22 cellular contexts compared by ENCODE assay signal in genomic region chr22:44340271-44341239, GRCh38. TPM values are rescaled to one million over a fixed set of nuclear protein-coding genes. Genes with fewer than 3 reads are reported as not detected.
DNase-seq lines count a peak whose midpoint lies in the region; ATAC-seq and TF ChIP-seq lines count a peak whose summit lies in the region.
"Had no signal": no experiment of that assay in that cellular context is flagged by ENCODE, and none has a peak within 500 bp of the region (broad histone marks: within the 10 kb centered on the region; RNA-seq: fewer than 3 reads in every experiment).

No MANE protein-coding gene starts in this region.

- H3K27ac ChIP-seq in WERI-Rb-1, result peak overlapping the region; percentile 64; the same call in 1 of the 2 replicates
- peak overlapping the region; percentile 76 for H3K27ac ChIP-seq in vagina

- peaks cover 19% of the 10 kb centered on the region for H3K4me1 ChIP-seq in vagina

- peak; percentile 44 for DNase-seq in activated effector memory CD4-positive, alpha-beta T cell treated with anti-CD3 and anti-CD28 coated beads, Interleukin-2, amount 50 U/mL, for 16 hours
- DNase-seq in activated effector memory CD4-positive, alpha-beta T cell treated with Interleukin-2 at 50 U/mL for 16 hours, result no peak
- DNase-seq in NCI-H2107 treated with DMSO at 0.1 percent for 48 hours (lab: John Stamatoyannopoulos, UW; ENCODE audit: unreplicated experiment) (peak; percentile 40), WERI-Rb-1 (no peak), vagina (ENCODE audit: extremely low spot score in 2 of 2) (no peak), NCI-H1930 (lab: John Stamatoyannopoulos, UW) (no peak)
- DNase-seq: activated CD4-positive, alpha-beta T cell treated with anti-CD3 and anti-CD28 coated beads, Interleukin-2, amount 10 ng/mL, durations not matched to agents 7 days and 5 days; activated CD8-positive, alpha-beta memory T cell treated with anti-CD3 and anti-CD28 coated beads, Interleukin-2, amount 50 U/mL, for 48 hours; activated gamma-delta T cell treated with Interleukin-2 at 50 U/mL for 16 hours; amniotic stem cell; COR-L47; erythroblast; GDM1; GOT3; naive B cell; ovary; Right ventricle myocardium superior; stimulated activated naive B cell treated with anti-CD40 and anti-IgM and Interleukin-4, amounts not matched to agents 10 μg/mL and 1 μg/mL and 100 μg/mL, for 72 hours had no signal

- no peak for TF ChIP-seq POLR2A in vagina (IDR thresholded peaks at IDR 0.05)

- TF ChIP-seq CTCF in WERI-Rb-1 (IDR thresholded peaks at IDR 0.05; ENCODE audit: low read depth, low read length), result no peak
- TF ChIP-seq CTCF in vagina (IDR thresholded peaks at IDR 0.05), result no peak

- ATAC-seq in HG02884 (IDR thresholded peaks at IDR 0.05; ENCODE audit: unreplicated experiment) (no peak), GM19463 (IDR thresholded peaks at IDR 0.05; ENCODE audit: unreplicated experiment) (no peak)
- ATAC-seq: GM12878; stimulated activated naive B cell treated with anti-CD40 and anti-IgM and Interleukin-4, amounts not matched to agents 10 μg/mL and 1 μg/mL and 100 μg/mL, for 72 hours had no signal

- no peaks in the 10 kb centered on the region for H3K27me3 ChIP-seq in WERI-Rb-1 (ENCODE audit: insufficient read depth, low read depth, severe bottlenecking)
- no peaks in the 10 kb centered on the region for H3K27me3 ChIP-seq in vagina
- H3K27me3 ChIP-seq: ovary had no signal

- intact Hi-C loops in vagina (cut with DNase I), result no loop called here

- H3K9me3 ChIP-seq in WERI-Rb-1 (ENCODE audit: severe bottlenecking) (no peaks in the 10 kb centered on the region), vagina (no peaks in the 10 kb centered on the region)
- H3K9me3 ChIP-seq: ovary had no signal

- no peaks in the 10 kb centered on the region for H3K36me3 ChIP-seq in WERI-Rb-1
- no peaks in the 10 kb centered on the region for H3K36me3 ChIP-seq in vagina
- H3K36me3 ChIP-seq: cardiac muscle cell, ovary had no signal

- no peak overlapping the region for H3K4me3 ChIP-seq in WERI-Rb-1 (ENCODE audit: low read depth, low read length)
- H3K4me3 ChIP-seq in vagina, result no peak overlapping the region
- H3K4me3 ChIP-seq: cardiac muscle cell, GM12878, ovary had no signal

RNA-seq across cellular contexts. Expression of gene SHISAL1, which starts 27.8 kb away (rescaled TPM):
- 7.6 TPM for total RNA-seq in vagina
- total RNA-seq: activated CD4-positive, alpha-beta T cell treated with anti-CD3 and anti-CD28 coated beads, Interleukin-2, amount 10 ng/mL, durations not matched to agents 7 days and 5 days; GM12878 had no signal

Comparison
In these comparisons a context has a peak if more than half of its experiments do, and no peak if none do; other contexts are left out.
1. DNase-seq: peak in activated effector memory CD4-positive, alpha-beta T cell treated with anti-CD3 and anti-CD28 coated beads, Interleukin-2, amount 50 U/mL, for 16 hours (single experiment) and NCI-H2107 treated with DMSO at 0.1 percent for 48 hours (single experiment); none in activated effector memory CD4-positive, alpha-beta T cell treated with Interleukin-2 at 50 U/mL for 16 hours (single experiment), WERI-Rb-1 (single experiment), vagina (0 of 2) and NCI-H1930 (0 of 2).